8 cellular contexts compared by ENCODE assay signal in genomic region chr12:124392271-124392990, GRCh38.
DNase-seq lines count a peak whose midpoint lies in the region; ATAC-seq and TF ChIP-seq lines count a peak whose summit lies in the region.

No MANE protein-coding gene starts in this region.

- no peaks in the 10 kb centered on the region for H3K27me3 ChIP-seq in SK-N-SH (ENCODE audit: insufficient read depth)
- no peaks in the 10 kb centered on the region for H3K27me3 ChIP-seq in ovary

- TF ChIP-seq RAD21 in SK-N-SH (IDR thresholded peaks at IDR 0.05; ENCODE audit: low read length): peak; percentile 25; the same call in 1 of the 2 replicates

- H3K4me1 ChIP-seq in SK-N-SH (ENCODE audit: control insufficient read depth in 1 of 2, insufficient read depth in 2 of 2, low read depth in 1 of 2, low read length in 1 of 2) (peaks cover 53 to 81% of the 10 kb centered on the region in 2 experiments), ovary (ENCODE audit: insufficient read depth) (peaks cover 31% of the 10 kb centered on the region)

- no peak overlapping the region for H2AFZ ChIP-seq in SK-N-SH (ENCODE audit: low read depth)

- peak overlapping the region; percentile 73 for H3K4me2 ChIP-seq in SK-N-SH

- DNase-seq in AG04449 (ENCODE audit: low read depth, low spot score): no peak
- DNase-seq in SK-N-SH: peak; percentile 77
- DNase-seq in fibroblast of pulmonary artery (ENCODE audit: low read depth): peak; percentile 39
- peak in 4 of 5 donors; percentile 53 to 62 (median 55) for DNase-seq in ovary
- no peak for DNase-seq in cerebellar nuclear complex (lab: John Stamatoyannopoulos, UW)
- DNase-seq in NCI-H2081 treated with DMSO at 0.1 percent for 48 hours (lab: John Stamatoyannopoulos, UW): no peak

- peaks cover 53% of the 10 kb centered on the region for H3K79me2 ChIP-seq in SK-N-SH (ENCODE audit: insufficient read depth)

- peak overlapping the region; percentile 89 to 95 for H3K27ac ChIP-seq in SK-N-SH (ENCODE audit: low read depth in 2 of 2, low read length in 1 of 2)
- peak overlapping the region; percentile 20 to 67 for H3K27ac ChIP-seq in ovary

- POLR2A ChIA-PET in AG04449 (lab: Yijun Ruan, JAX): interaction anchor here (0.6 kb wide), 1 partner anchor 12 kb away, joined by 3 read pairs; no protein-coding TSS in a partner anchor
- POLR2A ChIA-PET in SK-N-SH (lab: Yijun Ruan, JAX): interaction anchor here (0.6 to 1.1 kb wide), 5 partner anchors 22 to 113 kb away, joined by 3 read pairs; no protein-coding TSS in a partner anchor

- H3K36me3 ChIP-seq in SK-N-SH (replicated peaks in 1 of 2; ENCODE audit: control insufficient read depth in 1 of 2, insufficient read depth in 2 of 2, low read length in 1 of 2): peaks cover 14 to 18% of the 10 kb centered on the region in 2 experiments
- no peaks in the 10 kb centered on the region for H3K36me3 ChIP-seq in ovary

- CTCF ChIA-PET in AG04449 (lab: Yijun Ruan, JAX) (interaction anchor here (0.8 to 7.1 kb wide), 7 partner anchors 9 to 177 kb away, joined by 3 to 48 read pairs (median 3); no protein-coding TSS in a partner anchor), SK-N-SH (lab: Yijun Ruan, JAX) (interaction anchor here (0.9 to 1.5 kb wide), 6 partner anchors 9 to 376 kb away, joined by 3 to 7 read pairs (median 3); no protein-coding TSS in a partner anchor)

- no peaks in the 10 kb centered on the region; the same call in 1 of the 2 replicates for H4K20me1 ChIP-seq in SK-N-SH (ENCODE audit: insufficient read depth)

- peak overlapping the region; percentile 6; the same call in 1 of the 2 replicates for H3K9ac ChIP-seq in SK-N-SH

- 51% methylated on average over 14 of the region's 21 CpGs for WGBS in SK-N-SH (ENCODE audit: low lambda C conversion rate)
- WGBS in ovary, 3 donors: 55 to 62% (median 62%) methylated on average over 20 to 21 of the region's 21 CpGs

- H3F3A ChIP-seq in SK-N-SH (replicated peaks; ENCODE audit: insufficient read depth): peaks cover 46% of the 10 kb centered on the region

- peak; percentile 52 for TF ChIP-seq CTCF in AG04449 (IDR thresholded peaks at IDR 0.05; ENCODE audit: insufficient read depth, low read length, missing control alignments)
- peak; percentile 50 for TF ChIP-seq CTCF in SK-N-SH (IDR thresholded peaks at IDR 0.05)
- TF ChIP-seq CTCF in fibroblast of pulmonary artery (IDR thresholded peaks at IDR 0.05; ENCODE audit: low read length, missing control alignments): peak; percentile 20
- no peak for TF ChIP-seq CTCF in ovary (IDR thresholded peaks at IDR 0.05)

- TF ChIP-seq EP300 in SK-N-SH (IDR thresholded peaks at IDR 0.05; ENCODE audit: borderline replicate concordance in 1 of 2, low read depth in 1 of 2, low read length in 1 of 2) (no peak), ovary (IDR thresholded peaks at IDR 0.05) (no peak)

- no peaks in the 10 kb centered on the region for H3K9me3 ChIP-seq in SK-N-SH
- no peaks in the 10 kb centered on the region for H3K9me3 ChIP-seq in ovary

- H3K4me3 ChIP-seq in AG04449 (ENCODE audit: low read depth, low read length) (no peak overlapping the region; the same call in 1 of the 2 replicates), SK-N-SH (ENCODE audit: low read depth in 2 of 2, low read length in 1 of 2) (no peak overlapping the region), fibroblast of pulmonary artery (replicated peaks; ENCODE audit: low read depth, low read length) (no peak overlapping the region), ovary (no peak overlapping the region)

- H3K9me2 ChIP-seq in SK-N-SH: no peaks in the 10 kb centered on the region

- TF ChIP-seq POLR2A in GM15510 (IDR thresholded peaks at IDR 0.05; ENCODE audit: borderline replicate concordance, extremely low read depth, insufficient read length): peak; percentile 10
- no peak for TF ChIP-seq POLR2A in ovary (IDR thresholded peaks at IDR 0.05)

- intact Hi-C loops in ovary (cut with DNase I): no loop called here

- no peak for ATAC-seq in activated CD4-positive, CD25-positive, alpha-beta regulatory T cell treated with anti-CD3 and anti-CD28 coated beads, Interleukin-2, amount 50 U/mL, for 24 hours

TF ChIP-seq in SK-N-SH, 30 proteins besides CTCF, POLR2A, EP300 and RAD21:
- TF ChIP-seq MXI1 (IDR thresholded peaks at IDR 0.05; ENCODE audit: low read depth, low read length): no peak
- TF ChIP-seq REST (IDR thresholded peaks at IDR 0.05; ENCODE audit: low read depth, low read length): no peak
- TF ChIP-seq NRF1 (IDR thresholded peaks at IDR 0.05; ENCODE audit: low read depth, low read length): no peak
- TF ChIP-seq TCF12 (IDR thresholded peaks at IDR 0.05): no peak
- TF ChIP-seq EZH2phosphoT487 (IDR thresholded peaks at IDR 0.05; ENCODE audit: borderline replicate concordance, low read depth): no peak
- TF ChIP-seq ELF1 (IDR thresholded peaks at IDR 0.05): peak; percentile 55; the same call in 1 of the 2 replicates
- peak; percentile 33; the same call in 1 of the 2 replicates for TF ChIP-seq PBX3 (IDR thresholded peaks at IDR 0.05)
- no peak for TF ChIP-seq USF2 (IDR thresholded peaks at IDR 0.05; ENCODE audit: borderline replicate concordance, low read depth, low read length)
- TF ChIP-seq, protein P1, sequence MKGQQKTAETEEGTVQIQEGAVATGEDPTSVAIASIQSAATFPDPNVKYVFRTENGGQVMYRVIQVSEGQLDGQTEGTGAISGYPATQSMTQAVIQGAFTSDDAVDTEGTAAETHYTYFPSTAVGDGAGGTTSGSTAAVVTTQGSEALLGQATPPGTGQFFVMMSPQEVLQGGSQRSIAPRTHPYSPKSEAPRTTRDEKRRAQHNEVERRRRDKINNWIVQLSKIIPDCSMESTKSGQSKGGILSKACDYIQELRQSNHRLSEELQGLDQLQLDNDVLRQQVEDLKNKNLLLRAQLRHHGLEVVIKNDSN (IDR thresholded peaks at IDR 0.05; ENCODE audit: borderline replicate concordance, low read depth): no peak

Comparison
In these comparisons a context has a peak if more than half of its experiments do, and no peak if none do; other contexts are left out.
1. DNase-seq: peak in SK-N-SH (single experiment), fibroblast of pulmonary artery (single experiment) and ovary (4 of 5); none in AG04449 (single experiment), cerebellar nuclear complex (0 of 2) and NCI-H2081 treated with DMSO at 0.1 percent for 48 hours (single experiment).
2. CTCF ChIP-seq: peak in AG04449 (single experiment), SK-N-SH (single experiment) and fibroblast of pulmonary artery (single experiment); none in ovary (0 of 3).